Comparison of ENCODE assay signal across 21 cellular contexts in the genomic region with DNA sequence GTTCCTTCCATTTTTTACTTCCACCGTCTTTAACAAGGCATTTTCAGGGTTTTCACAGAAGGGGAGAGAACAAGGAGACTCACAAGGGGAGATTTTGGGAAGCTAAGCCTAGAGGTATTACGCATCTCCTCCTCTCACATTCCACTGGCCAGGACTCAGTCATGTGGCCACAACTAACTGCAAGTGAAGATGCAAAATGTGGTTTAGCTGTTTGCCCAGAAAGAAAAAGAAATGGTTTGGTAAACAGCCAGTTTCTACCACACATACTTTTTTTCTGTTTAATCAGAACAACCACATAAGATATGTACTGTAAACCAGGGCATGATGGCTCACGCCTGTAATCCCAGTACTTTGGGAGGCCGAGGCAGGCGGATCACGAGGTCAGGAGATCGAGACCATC. TPM values are rescaled to one million over a fixed set of nuclear protein-coding genes. Genes with fewer than 3 reads are reported as not detected.
DNase-seq lines count a peak whose midpoint lies in the region; ATAC-seq and TF ChIP-seq lines count a peak whose summit lies in the region.
"Had no signal": no experiment of that assay in that cellular context is flagged by ENCODE, and none has a peak within 500 bp of the region (broad histone marks: within the 10 kb centered on the region; RNA-seq: fewer than 3 reads in every experiment).

No MANE protein-coding gene starts in this region.

- no peak overlapping the region for H3K4me3 Mint-ChIP-seq in endothelial cell (ENCODE audit: unreplicated experiment)
- H3K4me3 Mint-ChIP-seq: activated CD4-positive, alpha-beta T cell treated with anti-CD3 and anti-CD28 coated beads for 36 hours; activated naive CD8-positive, alpha-beta T cell treated with anti-CD3 and anti-CD28 coated beads, Interleukin-2, amount 50 U/mL, for 24 hours; activated T-helper 17 cell treated with anti-CD3 and anti-CD28 coated beads, Interleukin-2, amount 50 U/mL, for 72 hours; CD8-positive, alpha-beta memory T cell; naive thymus-derived CD4-positive, alpha-beta T cell; stimulated activated naive B cell treated with anti-CD40 and anti-IgM and Interleukin-4, amounts not matched to agents 10 μg/mL and 1 μg/mL and 100 μg/mL, for 72 hours had no signal

- no peak overlapping the region for H3K27ac Mint-ChIP-seq in endothelial cell (ENCODE audit: unreplicated experiment)
- H3K27ac Mint-ChIP-seq: activated CD4-positive, alpha-beta T cell treated with anti-CD3 and anti-CD28 coated beads for 36 hours; activated naive CD8-positive, alpha-beta T cell treated with anti-CD3 and anti-CD28 coated beads, Interleukin-2, amount 50 U/mL, for 24 hours; activated T-helper 17 cell treated with anti-CD3 and anti-CD28 coated beads, Interleukin-2, amount 50 U/mL, for 72 hours; CD8-positive, alpha-beta memory T cell; naive thymus-derived CD4-positive, alpha-beta T cell; stimulated activated naive B cell treated with anti-CD40 and anti-IgM and Interleukin-4, amounts not matched to agents 10 μg/mL and 1 μg/mL and 100 μg/mL, for 72 hours had no signal

- peaks cover 13% of the 10 kb centered on the region for H3K4me1 Mint-ChIP-seq in endothelial cell (ENCODE audit: unreplicated experiment)
- H3K4me1 Mint-ChIP-seq: activated CD4-positive, alpha-beta T cell treated with anti-CD3 and anti-CD28 coated beads for 36 hours; activated naive CD8-positive, alpha-beta T cell treated with anti-CD3 and anti-CD28 coated beads, Interleukin-2, amount 50 U/mL, for 24 hours; activated T-helper 17 cell treated with anti-CD3 and anti-CD28 coated beads, Interleukin-2, amount 50 U/mL, for 72 hours; CD8-positive, alpha-beta memory T cell; naive thymus-derived CD4-positive, alpha-beta T cell; stimulated activated naive B cell treated with anti-CD40 and anti-IgM and Interleukin-4, amounts not matched to agents 10 μg/mL and 1 μg/mL and 100 μg/mL, for 72 hours had no signal

- H3K9me3 Mint-ChIP-seq in endothelial cell (ENCODE audit: unreplicated experiment): no peaks in the 10 kb centered on the region
- H3K9me3 Mint-ChIP-seq: activated naive CD8-positive, alpha-beta T cell treated with anti-CD3 and anti-CD28 coated beads, Interleukin-2, amount 50 U/mL, for 24 hours; activated T-helper 17 cell treated with anti-CD3 and anti-CD28 coated beads, Interleukin-2, amount 50 U/mL, for 72 hours; CD8-positive, alpha-beta memory T cell; naive thymus-derived CD4-positive, alpha-beta T cell; stimulated activated naive B cell treated with anti-CD40 and anti-IgM and Interleukin-4, amounts not matched to agents 10 μg/mL and 1 μg/mL and 100 μg/mL, for 72 hours had no signal

- no peak for TF ChIP-seq CTCF in AG10803 (conservative IDR thresholded peaks at IDR 0.05; ENCODE audit: low read length)
- no peak for TF ChIP-seq CTCF in endothelial cell (IDR thresholded peaks at IDR 0.05; ENCODE audit: unreplicated experiment)

- peaks cover 1% of the 10 kb centered on the region for H3K27me3 Mint-ChIP-seq in endothelial cell (ENCODE audit: unreplicated experiment)

- DNase-seq in AG10803 (ENCODE audit: low read depth): peak; percentile 77
- peak; percentile 94 for DNase-seq in astrocyte of the hippocampus (ENCODE audit: low read depth, low spot score)
- peak; percentile 25 for DNase-seq in iPS-NIHi11 (ENCODE audit: low spot score)
- no peak for DNase-seq in COLO668 (lab: John Stamatoyannopoulos, UW; ENCODE audit: unreplicated experiment)
- DNase-seq in endothelial cell (ENCODE audit: low spot score): no peak
- DNase-seq: activated CD4-positive, alpha-beta T cell treated with anti-CD3 and anti-CD28 coated beads for 36 hours; activated naive CD8-positive, alpha-beta T cell treated with anti-CD3 and anti-CD28 coated beads, Interleukin-2, amount 50 U/mL, for 24 hours; CD8-positive, alpha-beta memory T cell; naive thymus-derived CD4-positive, alpha-beta T cell; NCI-H1930; NCI-H510A; pancreas; stimulated activated naive B cell treated with anti-CD40 and anti-IgM and Interleukin-4, amounts not matched to agents 10 μg/mL and 1 μg/mL and 100 μg/mL, for 72 hours; SW 1271; tibial artery had no signal

- H3K36me3 Mint-ChIP-seq in endothelial cell (ENCODE audit: low read depth, unreplicated experiment): peaks cover 3% of the 10 kb centered on the region
- H3K36me3 Mint-ChIP-seq: CD8-positive, alpha-beta memory T cell had no signal

- no peak overlapping the region for H3K4me3 ChIP-seq in AG10803 (ENCODE audit: low read length)
- H3K4me3 ChIP-seq: pancreas, tibial artery had no signal

- peak; percentile 56 for ATAC-seq in HG02981 (IDR thresholded peaks at IDR 0.05; ENCODE audit: unreplicated experiment)
- ATAC-seq in HG03520 (IDR thresholded peaks at IDR 0.05; ENCODE audit: unreplicated experiment): no peak
- no peak for ATAC-seq in GM18502 (IDR thresholded peaks at IDR 0.05; ENCODE audit: poor library complexity, unreplicated experiment)
- ATAC-seq: activated CD4-positive, alpha-beta T cell treated with anti-CD3 and anti-CD28 coated beads for 36 hours; activated naive CD8-positive, alpha-beta T cell treated with anti-CD3 and anti-CD28 coated beads, Interleukin-2, amount 50 U/mL, for 24 hours; activated T-helper 17 cell treated with anti-CD3 and anti-CD28 coated beads, Interleukin-2, amount 50 U/mL, for 72 hours; esophagus mucosa; naive thymus-derived CD4-positive, alpha-beta T cell; pancreas; sciatic nerve; stimulated activated naive B cell treated with anti-CD40 and anti-IgM and Interleukin-4, amounts not matched to agents 10 μg/mL and 1 μg/mL and 100 μg/mL, for 72 hours had no signal

RNA-seq across cellular contexts. Expression of a gene that starts 21.4 kb away (rescaled TPM):
- 58.8 TPM for total RNA-seq in endothelial cell (ENCODE audit: unreplicated experiment)

Comparison
In these comparisons a context has a peak if more than half of its experiments do, and no peak if none do; other contexts are left out.
1. DNase-seq: peak in AG10803 (single experiment), astrocyte of the hippocampus (single experiment) and iPS-NIHi11 (single experiment); none in COLO668 (single experiment) and endothelial cell (single experiment).